Comparison of ENCODE assay signal across 21 cellular contexts in the genomic region with DNA sequence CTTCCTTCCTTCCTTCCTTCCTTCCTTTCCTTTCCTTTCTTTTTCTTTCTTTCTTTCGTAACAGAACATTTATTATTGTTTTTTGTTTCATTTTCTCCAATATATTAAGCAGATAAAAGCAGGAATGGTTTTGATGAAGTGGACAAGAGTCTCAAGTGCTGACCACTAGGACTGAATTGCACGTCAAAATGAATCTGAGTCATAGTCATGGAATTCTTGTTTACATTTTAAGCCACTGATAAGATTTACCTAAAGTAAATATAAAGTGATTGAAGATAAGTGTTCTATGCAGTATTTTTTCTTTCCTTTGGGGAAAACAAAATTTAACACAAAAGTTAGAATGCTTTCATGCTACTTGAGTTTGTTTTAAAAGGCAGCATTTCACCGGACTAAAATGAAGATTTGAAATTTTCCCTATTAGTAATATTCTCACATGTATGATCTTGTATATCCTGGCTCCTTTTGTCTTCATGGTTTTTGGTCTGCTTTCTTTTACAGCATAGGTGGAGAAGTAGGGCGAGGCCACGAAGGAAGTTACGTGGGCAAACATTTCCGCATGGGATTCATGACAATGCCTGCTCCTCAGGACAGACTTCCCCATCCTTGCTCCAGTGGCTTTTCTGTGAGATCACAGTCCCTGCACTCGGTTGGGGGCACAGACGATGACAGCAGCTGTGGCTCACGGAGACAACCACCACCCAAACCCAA.
A peak's percentile ranks its signal among the peaks of the same experiment; 100 is the strongest.
DNase-seq lines count a peak whose midpoint lies in the region; ATAC-seq and TF ChIP-seq lines count a peak whose summit lies in the region.
"Had no signal": no experiment of that assay in that cellular context is flagged by ENCODE, and none has a peak within 500 bp of the region (broad histone marks: within the 10 kb centered on the region; RNA-seq: fewer than 3 reads in every experiment).

No MANE protein-coding gene starts in this region.

- CTCF ChIA-PET in AG04450 (lab: Charles Lee) = no interaction called here
- CTCF ChIA-PET in activated CD4-positive, alpha-beta T cell treated with anti-CD3 and anti-CD28 coated beads for 36 hours (lab: Charles Lee) = no interaction called here

- no peak overlapping the region for H3K9ac ChIP-seq in adipocyte (ENCODE audit: low read length)

- no peak for ATAC-seq in activated CD4-positive, alpha-beta T cell treated with anti-CD3 and anti-CD28 coated beads for 36 hours
- no peak for ATAC-seq in GM18870 (IDR thresholded peaks at IDR 0.05; ENCODE audit: unreplicated experiment)
- no peak for ATAC-seq in GM18498 (IDR thresholded peaks at IDR 0.05; ENCODE audit: unreplicated experiment)
- ATAC-seq: T-cell had no signal

- no peaks in the 10 kb centered on the region for H3K9me3 Mint-ChIP-seq in endothelial cell (ENCODE audit: unreplicated experiment)
- H3K9me3 Mint-ChIP-seq in activated CD4-positive, alpha-beta T cell treated with anti-CD3 and anti-CD28 coated beads for 36 hours (ENCODE audit: low read depth) = no peaks in the 10 kb centered on the region
- H3K9me3 Mint-ChIP-seq: activated T-helper 2 cell treated with anti-CD3 and anti-CD28 coated beads, Interferon-gamma antibody, Interleukin-2, Interleukin-4, amounts not matched to agents 10 μg/mL and 5 μg/mL and 100 μg/mL, durations not matched to agents 14 hours and 24 hours and 36 hours; T-cell had no signal

- no peak overlapping the region for H3K27ac ChIP-seq in AG04450 (ENCODE audit: low read depth, low read length)
- H3K27ac ChIP-seq: skin epidermis had no signal

- no peak overlapping the region for H3K27ac Mint-ChIP-seq in endothelial cell (ENCODE audit: unreplicated experiment)
- no peak overlapping the region for H3K27ac Mint-ChIP-seq in activated CD4-positive, alpha-beta T cell treated with anti-CD3 and anti-CD28 coated beads for 36 hours
- H3K27ac Mint-ChIP-seq: activated T-helper 2 cell treated with anti-CD3 and anti-CD28 coated beads, Interferon-gamma antibody, Interleukin-2, Interleukin-4, amounts not matched to agents 10 μg/mL and 5 μg/mL and 100 μg/mL, durations not matched to agents 14 hours and 24 hours and 36 hours; T-cell had no signal

- peaks cover 1% of the 10 kb centered on the region for H3K27me3 Mint-ChIP-seq in endothelial cell (ENCODE audit: unreplicated experiment)
- peaks cover 6% of the 10 kb centered on the region for H3K27me3 Mint-ChIP-seq in activated CD4-positive, alpha-beta T cell treated with anti-CD3 and anti-CD28 coated beads for 36 hours

- intact Hi-C loops in activated CD4-positive, alpha-beta T cell treated with anti-CD3 and anti-CD28 coated beads for 36 hours (cut with DNase I, micrococcal nuclease) = no loop called here

- no peaks in the 10 kb centered on the region for H3K36me3 ChIP-seq in adipocyte (ENCODE audit: control insufficient read depth, insufficient read depth, low read length, severe bottlenecking)
- H3K36me3 ChIP-seq: MG63 had no signal

- peaks cover 3% of the 10 kb centered on the region for H3K4me1 Mint-ChIP-seq in endothelial cell (ENCODE audit: unreplicated experiment)
- no peaks in the 10 kb centered on the region for H3K4me1 Mint-ChIP-seq in activated CD4-positive, alpha-beta T cell treated with anti-CD3 and anti-CD28 coated beads for 36 hours
- H3K4me1 Mint-ChIP-seq: T-cell had no signal

- POLR2A ChIA-PET in AG04450 (lab: Yijun Ruan, JAX) = no interaction called here
- POLR2A ChIA-PET in activated CD4-positive, alpha-beta T cell treated with anti-CD3 and anti-CD28 coated beads for 36 hours (lab: Charles Lee) = no interaction called here

- H3K9me3 ChIP-seq in AG04450 (ENCODE audit: control insufficient read depth, insufficient read depth, low read length) (no peaks in the 10 kb centered on the region), adipocyte (ENCODE audit: control insufficient read depth, low read length) (no peaks in the 10 kb centered on the region)
- H3K9me3 ChIP-seq: MG63 had no signal

- no peaks in the 10 kb centered on the region for H3K4me1 ChIP-seq in adipocyte (ENCODE audit: control insufficient read depth, insufficient read depth, low read length)

- DNase-seq in AG04450 (ENCODE audit: low read depth, low spot score) (peak; percentile 18), HCEC 1CT (peak; percentile 38), adipocyte (ENCODE audit: low read depth) (peak; percentile 29), foreskin fibroblast (peak; percentile 15 to 18), endothelial cell (ENCODE audit: low spot score) (no peak)
- DNase-seq in activated CD4-positive, alpha-beta T cell treated with anti-CD3 and anti-CD28 coated beads for 36 hours = no peak
- DNase-seq: activated CD8-positive, alpha-beta memory T cell treated with anti-CD3 and anti-CD28 coated beads for 24 hours; amygdala; COR-L47; cortex of kidney; erythroblast; MG63; NCI-H2081; NCI-H774; occipital lobe; stimulated activated naive CD4-positive, alpha-beta T cell; T-cell had no signal

- H3K4me3 ChIP-seq in AG04450 (ENCODE audit: low read depth, low read length) (no peak overlapping the region), adipocyte (ENCODE audit: low read length) (no peak overlapping the region), foreskin fibroblast (ENCODE audit: low read depth in 1 of 2, low read length in 2 of 2) (no peak overlapping the region)
- H3K4me3 ChIP-seq: MG63, skin epidermis had no signal

- TF ChIP-seq CTCF in AG04450 (IDR thresholded peaks at IDR 0.05; ENCODE audit: low read depth, low read length) (peak; percentile 3; the same call in 1 of the 2 replicates), foreskin fibroblast (IDR thresholded peaks at IDR 0.05; ENCODE audit: low read depth, low read length) (no peak), endothelial cell (IDR thresholded peaks at IDR 0.05; ENCODE audit: unreplicated experiment) (no peak)

- H3K4me3 Mint-ChIP-seq in endothelial cell (ENCODE audit: unreplicated experiment) = no peak overlapping the region
- H3K4me3 Mint-ChIP-seq in activated CD4-positive, alpha-beta T cell treated with anti-CD3 and anti-CD28 coated beads for 36 hours = no peak overlapping the region
- H3K4me3 Mint-ChIP-seq: T-cell had no signal

- no peaks in the 10 kb centered on the region for H3K36me3 Mint-ChIP-seq in endothelial cell (ENCODE audit: low read depth, unreplicated experiment)
- no peaks in the 10 kb centered on the region for H3K36me3 Mint-ChIP-seq in activated CD4-positive, alpha-beta T cell treated with anti-CD3 and anti-CD28 coated beads for 36 hours (ENCODE audit: low read depth)
- H3K36me3 Mint-ChIP-seq: T-cell had no signal

- no peaks in the 10 kb centered on the region for H3K27me3 ChIP-seq in AG04450 (ENCODE audit: control insufficient read depth, insufficient read depth, low read length)
- peaks cover 3% of the 10 kb centered on the region for H3K27me3 ChIP-seq in adipocyte (replicated peaks; ENCODE audit: control insufficient read depth, insufficient read depth, low read length)
- H3K27me3 ChIP-seq: MG63 had no signal

Comparison
In these comparisons a context has a peak if more than half of its experiments do, and no peak if none do; other contexts are left out.
1. DNase-seq: peak in AG04450 (single experiment), HCEC 1CT (single experiment), adipocyte (single experiment) and foreskin fibroblast (2 of 2); none in endothelial cell (single experiment) and activated CD4-positive, alpha-beta T cell treated with anti-CD3 and anti-CD28 coated beads for 36 hours (single experiment).